8 cellular contexts compared by ENCODE assay signal in the genomic region with DNA sequence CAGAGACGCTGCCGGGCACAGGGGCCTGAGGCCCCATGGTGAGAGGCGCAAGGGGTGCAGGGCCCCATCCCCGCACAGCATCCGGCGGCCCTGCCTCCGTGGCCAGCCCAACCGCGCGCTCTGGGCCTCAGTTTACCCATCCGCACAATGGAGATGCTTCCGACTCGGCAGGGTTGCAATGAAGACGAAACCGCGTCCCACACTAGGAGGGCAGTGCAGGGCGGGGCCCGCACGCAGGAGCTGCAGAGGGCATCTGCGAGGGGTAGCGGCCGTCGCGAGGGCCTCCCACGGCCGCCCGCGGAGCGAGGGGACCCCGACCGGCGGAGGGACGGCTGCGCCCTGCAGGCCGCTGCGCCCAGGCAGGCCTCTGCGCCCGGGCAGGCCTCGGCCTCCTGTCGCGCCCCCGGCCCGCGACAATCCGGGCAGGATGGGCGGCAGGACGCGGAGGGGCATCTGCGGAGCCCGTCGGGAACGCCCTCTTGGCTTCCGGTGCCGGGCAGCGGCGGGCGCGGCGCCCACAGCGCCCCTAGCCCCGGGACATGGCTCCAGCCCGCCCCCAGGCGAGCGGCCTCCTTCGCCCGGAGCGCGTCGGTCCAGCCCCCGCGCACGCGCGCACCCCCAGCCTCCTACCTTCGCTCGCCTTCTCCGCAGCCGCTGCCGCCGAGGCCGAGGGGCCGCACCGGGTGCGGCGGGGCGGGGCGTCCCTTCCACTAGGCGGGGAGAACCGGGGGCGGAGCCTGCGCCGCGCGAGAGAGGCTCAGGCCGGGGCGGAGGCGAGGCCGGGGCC. TPM values are rescaled to one million over a fixed set of nuclear protein-coding genes. Genes with fewer than 3 reads are reported as not detected.
DNase-seq lines count a peak whose midpoint lies in the region; ATAC-seq and TF ChIP-seq lines count a peak whose summit lies in the region.

No MANE protein-coding gene starts in this region.

- peak; percentile 75 for ATAC-seq in GM19043 (IDR thresholded peaks at IDR 0.05; ENCODE audit: low read depth, unreplicated experiment)
- ATAC-seq in HG03354 (IDR thresholded peaks at IDR 0.05; ENCODE audit: poor library complexity, severe bottlenecking, unreplicated experiment), result peak; percentile 87

- H3K27ac ChIP-seq in layer of hippocampus (ENCODE audit: low read depth, low read length), result peak overlapping the region; percentile 81

- peak overlapping the region; percentile 88 for H3K4me3 ChIP-seq in AG10803 (ENCODE audit: low read length)

- no peak for TF ChIP-seq CTCF in AG10803 (conservative IDR thresholded peaks at IDR 0.05; ENCODE audit: low read length)

- DNase-seq in AG10803 (ENCODE audit: low read depth), result peak; percentile 76
- DNase-seq in NCI-H460 (ENCODE audit: extremely low read depth, low read depth), result peak; percentile 71
- DNase-seq in activated CD4-positive, alpha-beta T cell treated with anti-CD3 and anti-CD28 coated beads for 1 hour, result peak; percentile 77
- peak; percentile 36 to 45 for DNase-seq in cerebellar nuclear complex (lab: John Stamatoyannopoulos, UW)
- DNase-seq in stimulated activated CD4-positive, alpha-beta T cell treated with anti-CD3 and anti-CD28 coated beads, Interleukin-1b, Interleukin-23, amount 100 ng/mL, for 1 hour (ENCODE audit: low read depth in 2 of 2), result peak; percentile 61 to 64

- H3K27me3 ChIP-seq in layer of hippocampus (ENCODE audit: control insufficient read depth, insufficient read depth, low read length), result no peaks in the 10 kb centered on the region

RNA-seq across cellular contexts. Expression of gene RNU1-1, which starts 15.3 kb away (rescaled TPM):
- total RNA-seq in NCI-H460 (2014; rRNA removed; shearing (Covaris generic)), result under 0.01 TPM in 2 replicates
- not detected in 2 replicates for polyA plus RNA-seq in NCI-H460 (2014; cell fraction: nucleus; rRNA removed)

RNA-seq across cellular contexts. Expression of gene NECAP2, which starts 58.2 kb away (rescaled TPM):
- 24.4 and 30.8 TPM in 2 replicates for total RNA-seq in NCI-H460 (2014; rRNA removed; shearing (Covaris generic))
- polyA plus RNA-seq in NCI-H460 (2014; cell fraction: nucleus; rRNA removed), result 18.8 and 19.6 TPM in 2 replicates

Comparison
In these comparisons a context has a peak if more than half of its experiments do, and no peak if none do; other contexts are left out.
1. Peak in every context shown above with its lines: DNase-seq, ATAC-seq, H3K4me3 ChIP-seq and H3K27ac ChIP-seq.